In the genomic region with DNA sequence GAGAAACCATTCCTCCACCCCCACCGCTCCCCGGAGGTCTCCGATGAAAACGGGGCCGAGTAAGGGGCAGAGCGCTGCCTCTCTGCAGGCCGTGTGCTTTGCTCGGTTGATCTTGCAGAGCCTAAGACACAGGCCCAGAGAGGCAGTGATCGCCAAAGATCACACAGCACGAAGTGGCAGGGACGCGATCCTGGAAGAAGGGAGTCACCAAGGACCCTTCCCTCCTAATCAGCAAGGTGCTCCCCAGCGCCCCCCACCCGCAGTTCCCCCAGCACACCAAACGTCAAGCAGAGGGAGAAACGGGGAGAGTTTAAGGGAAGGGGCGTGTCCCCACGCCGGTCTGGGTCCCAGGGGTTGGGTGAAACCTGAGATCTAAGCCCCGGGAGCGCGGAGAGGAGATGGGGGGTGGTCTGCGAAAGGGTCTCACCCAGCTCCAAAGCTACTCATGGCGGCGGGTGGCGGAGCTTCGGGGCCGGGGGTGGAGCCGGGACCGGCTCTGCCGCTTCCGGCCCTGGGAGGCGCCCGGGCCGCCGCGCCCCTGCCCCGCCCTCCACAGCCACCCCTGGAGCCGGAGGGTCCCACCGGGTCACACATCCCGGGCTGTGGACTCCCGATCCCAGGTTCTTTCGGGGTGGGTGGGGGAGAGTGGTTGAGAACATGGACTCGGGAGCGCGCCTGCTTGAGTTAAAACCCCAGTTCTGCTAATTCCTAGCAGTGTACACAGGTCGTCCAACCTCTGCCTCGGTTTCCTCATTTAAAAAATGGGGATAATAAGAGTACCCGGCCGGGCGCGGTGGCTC, we compare ENCODE assay signal across 8 cellular contexts. TPM values are rescaled to one million over a fixed set of nuclear protein-coding genes. Genes with fewer than 3 reads are reported as not detected.
A peak's percentile ranks its signal among the peaks of the same experiment; 100 is the strongest.
DNase-seq lines count a peak whose midpoint lies in the region; ATAC-seq and TF ChIP-seq lines count a peak whose summit lies in the region.

A gene with protein sequence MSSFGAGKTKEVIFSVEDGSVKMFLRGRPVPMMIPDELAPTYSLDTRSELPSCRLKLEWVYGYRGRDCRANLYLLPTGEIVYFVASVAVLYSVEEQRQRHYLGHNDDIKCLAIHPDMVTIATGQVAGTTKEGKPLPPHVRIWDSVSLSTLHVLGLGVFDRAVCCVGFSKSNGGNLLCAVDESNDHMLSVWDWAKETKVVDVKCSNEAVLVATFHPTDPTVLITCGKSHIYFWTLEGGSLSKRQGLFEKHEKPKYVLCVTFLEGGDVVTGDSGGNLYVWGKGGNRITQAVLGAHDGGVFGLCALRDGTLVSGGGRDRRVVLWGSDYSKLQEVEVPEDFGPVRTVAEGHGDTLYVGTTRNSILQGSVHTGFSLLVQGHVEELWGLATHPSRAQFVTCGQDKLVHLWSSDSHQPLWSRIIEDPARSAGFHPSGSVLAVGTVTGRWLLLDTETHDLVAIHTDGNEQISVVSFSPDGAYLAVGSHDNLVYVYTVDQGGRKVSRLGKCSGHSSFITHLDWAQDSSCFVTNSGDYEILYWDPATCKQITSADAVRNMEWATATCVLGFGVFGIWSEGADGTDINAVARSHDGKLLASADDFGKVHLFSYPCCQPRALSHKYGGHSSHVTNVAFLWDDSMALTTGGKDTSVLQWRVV (minus strand): TSS at position 468 of the 800 bp plus-strand sequence. CDS start 21 bp downstream, at position 447.

- H3K4me3 Mint-ChIP-seq in activated naive CD8-positive, alpha-beta T cell, result peak within 1 kb of the TSS; percentile 93

- peaks cover 30% of the 10 kb centered on the region for H3K4me1 Mint-ChIP-seq in activated naive CD8-positive, alpha-beta T cell (ENCODE audit: low read depth)

- intact Hi-C loops in left ventricle myocardium inferior (cut with micrococcal nuclease), result no loop called here

- ATAC-seq in GM18498 (IDR thresholded peaks at IDR 0.05; ENCODE audit: unreplicated experiment), result no peak

- peak; percentile 16 for DNase-seq in AG10803 (ENCODE audit: low read depth)
- DNase-seq in GM20000 (ENCODE audit: low spot score), result peak; percentile 77
- peak; percentile 51 to 65 for DNase-seq in SJSA1 (ENCODE audit: low read depth in 1 of 2, low spot score in 2 of 2)
- DNase-seq in left ventricle myocardium inferior, result peak; percentile 56
- DNase-seq in retina, result peak; percentile 52
- no peak for DNase-seq in HEK293T (ENCODE audit: extremely low spot score)

- TF ChIP-seq CTCF in AG10803 (conservative IDR thresholded peaks at IDR 0.05; ENCODE audit: low read length) (peak; percentile 44), GM20000 (IDR thresholded peaks at IDR 0.05; ENCODE audit: extremely low read depth, missing control alignments) (peak; percentile 48), left ventricle myocardium inferior (IDR thresholded peaks at IDR 0.05; ENCODE audit: borderline replicate concordance) (peak; percentile 22)

- CTCF ChIA-PET in HEK293T (lab: Yijun Ruan, JAX), result interaction anchor here (1.5 to 2.8 kb wide), 3 partner anchors 23 to 48 kb away, joined by 5 to 15 read pairs (median 6); no protein-coding TSS in a partner anchor

- H3K9me3 ChIP-seq in SJSA1 (replicated peaks) (no peaks in the 10 kb centered on the region), left ventricle myocardium inferior (replicated peaks) (no peaks in the 10 kb centered on the region)

- peak within 1 kb of the TSS; percentile 58 for H3K27ac ChIP-seq in SJSA1
- H3K27ac ChIP-seq in left ventricle myocardium inferior (replicated peaks), result peak within 1 kb of the TSS; percentile 48

- POLR2A ChIA-PET in HEK293T (lab: Yijun Ruan, JAX), result interaction anchor here (1.5 to 1.8 kb wide), 2 partner anchors 23 to 32 kb away, joined by 5 to 6 read pairs; no protein-coding TSS in a partner anchor

- peaks cover 7% of the 10 kb centered on the region for H3K36me3 Mint-ChIP-seq in activated naive CD8-positive, alpha-beta T cell

- no peaks in the 10 kb centered on the region for H3K27me3 Mint-ChIP-seq in activated naive CD8-positive, alpha-beta T cell

- H3K4me1 ChIP-seq in SJSA1 (replicated peaks) (peaks cover 43% of the 10 kb centered on the region), left ventricle myocardium inferior (peaks cover 61% of the 10 kb centered on the region)

- H3K36me3 ChIP-seq in SJSA1, result peaks cover 13% of the 10 kb centered on the region
- peaks cover under 1% of the 10 kb centered on the region for H3K36me3 ChIP-seq in left ventricle myocardium inferior

- H3K27ac Mint-ChIP-seq in activated naive CD8-positive, alpha-beta T cell, result peak within 1 kb of the TSS; percentile 89

- peak within 1 kb of the TSS; percentile 81 for H3K4me3 ChIP-seq in AG10803 (ENCODE audit: low read length)
- H3K4me3 ChIP-seq in SJSA1, result peak within 1 kb of the TSS; percentile 56
- peak within 1 kb of the TSS; percentile 75 for H3K4me3 ChIP-seq in left ventricle myocardium inferior

- H3K27me3 ChIP-seq in SJSA1 (replicated peaks) (no peaks in the 10 kb centered on the region), left ventricle myocardium inferior (ENCODE audit: low read depth) (no peaks in the 10 kb centered on the region)

- H3K9me3 Mint-ChIP-seq in activated naive CD8-positive, alpha-beta T cell (ENCODE audit: low read depth), result no peaks in the 10 kb centered on the region

TF ChIP-seq in HEK293T, 16 proteins besides CTCF, POLR2A, EP300 and RAD21:
- no peak for TF ChIP-seq TARDBP (IDR thresholded peaks at IDR 0.05)
- no peak for TF ChIP-seq L3MBTL2 (conservative IDR thresholded peaks at IDR 0.05)
- no peak for TF ChIP-seq FOXM1 (IDR thresholded peaks at IDR 0.05; ENCODE audit: borderline replicate concordance)
- no peak for TF ChIP-seq FOXA1 (IDR thresholded peaks at IDR 0.05)
- TF ChIP-seq BHLHE40 (IDR thresholded peaks at IDR 0.05; ENCODE audit: borderline replicate concordance), result no peak
- no peak for TF ChIP-seq ARNT (IDR thresholded peaks at IDR 0.05)
- TF ChIP-seq NFRKB (IDR thresholded peaks at IDR 0.05), result no peak
- TF ChIP-seq, protein P1, sequence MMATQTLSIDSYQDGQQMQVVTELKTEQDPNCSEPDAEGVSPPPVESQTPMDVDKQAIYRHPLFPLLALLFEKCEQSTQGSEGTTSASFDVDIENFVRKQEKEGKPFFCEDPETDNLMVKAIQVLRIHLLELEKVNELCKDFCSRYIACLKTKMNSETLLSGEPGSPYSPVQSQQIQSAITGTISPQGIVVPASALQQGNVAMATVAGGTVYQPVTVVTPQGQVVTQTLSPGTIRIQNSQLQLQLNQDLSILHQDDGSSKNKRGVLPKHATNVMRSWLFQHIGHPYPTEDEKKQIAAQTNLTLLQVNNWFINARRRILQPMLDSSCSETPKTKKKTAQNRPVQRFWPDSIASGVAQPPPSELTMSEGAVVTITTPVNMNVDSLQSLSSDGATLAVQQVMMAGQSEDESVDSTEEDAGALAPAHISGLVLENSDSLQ (IDR thresholded peaks at IDR 0.05), result no peak
- no peak for TF ChIP-seq ZNF384 (IDR thresholded peaks at IDR 0.05)
- no peak for TF ChIP-seq LEF1 (IDR thresholded peaks at IDR 0.05; ENCODE audit: borderline replicate concordance)
- TF ChIP-seq SUZ12 (IDR thresholded peaks at IDR 0.05), result no peak
- TF ChIP-seq CTBP1 (IDR thresholded peaks at IDR 0.05; ENCODE audit: borderline replicate concordance), result no peak

RNA-seq across cellular contexts. Expression of the gene that starts here (rescaled TPM):
- 33.6 and 45.4 TPM in 2 replicates for total RNA-seq in SJSA1 (2014; rRNA removed; shearing (Covaris generic))
- total RNA-seq in left ventricle myocardium inferior, result 48.4 TPM
